In the genomic region with DNA sequence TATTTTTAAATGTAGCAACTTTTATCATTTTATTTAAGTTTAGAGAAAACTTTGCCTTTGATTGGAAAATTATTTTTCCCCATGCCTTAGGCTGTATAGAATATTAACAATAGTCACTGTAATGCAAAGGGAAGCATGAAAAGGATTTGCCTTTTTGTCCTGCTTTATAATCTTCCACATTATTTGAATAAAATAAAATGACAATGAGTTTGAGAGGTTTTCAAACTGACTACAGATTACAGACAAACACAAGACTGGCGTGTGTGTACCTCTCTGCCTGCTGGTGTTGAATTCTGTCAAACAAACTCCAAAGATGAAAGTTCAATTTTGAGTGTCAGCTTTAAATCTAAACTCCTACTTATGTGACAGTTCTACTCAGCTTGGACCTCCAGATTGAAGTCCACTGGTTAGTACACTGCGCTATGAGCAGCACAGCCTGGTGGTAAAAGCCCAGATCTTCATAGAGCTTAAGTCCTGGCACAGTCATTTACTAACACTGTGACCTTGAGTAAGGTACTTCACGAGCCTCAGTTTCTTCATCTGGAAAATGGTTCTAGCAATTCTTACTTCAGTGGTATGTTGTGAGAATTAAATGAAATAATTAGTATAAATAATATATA, we compare ENCODE assay signal across 18 cellular contexts.
"Had no signal": no experiment of that assay in that cellular context is flagged by ENCODE, and none has a peak within 500 bp of the region (broad histone marks: within the 10 kb centered on the region; RNA-seq: fewer than 3 reads in every experiment).

No MANE protein-coding gene starts in this region.

- H3K27me3 ChIP-seq: tibial nerve had no signal

- FAIRE-seq: endothelial cell of umbilical vein, keratinocyte had no signal

- H3K4me3 ChIP-seq: left ventricle myocardium inferior, mucosa of descending colon, tibial nerve had no signal

- H3K4me1 ChIP-seq: left ventricle myocardium inferior, tibial nerve had no signal

- ATAC-seq: activated CD4-positive, CD25-positive, alpha-beta regulatory T cell treated with anti-CD3 and anti-CD28 coated beads, Interleukin-2, amount 50 U/mL, for 24 hours; mucosa of descending colon had no signal

- H3K9me3 ChIP-seq: left ventricle myocardium inferior, mucosa of descending colon, tibial nerve had no signal

- H3K27ac ChIP-seq: left ventricle myocardium inferior, tibial nerve had no signal

- H3K36me3 ChIP-seq: left ventricle myocardium inferior, tibial nerve had no signal

- DNase-seq: activated CD4-positive, alpha-beta T cell treated with anti-CD3 and anti-CD28 coated beads, Interleukin-2, amount 50 U/mL, for 1 hour; activated CD8-positive, alpha-beta memory T cell treated with anti-CD3 and anti-CD28 coated beads for 24 hours; activated CD8-positive, alpha-beta memory T cell treated with anti-CD3 and anti-CD28 coated beads, Interleukin-2, amount 50 U/mL, for 48 hours; activated effector memory CD4-positive, alpha-beta T cell treated with Interleukin-2 at 50 U/mL for 16 hours; activated T-cell treated with anti-CD3 and anti-CD28 coated beads, Interleukin-2, amount 50 U/mL, for 48 hours; effector CD8-positive, alpha-beta T cell; foreskin melanocyte; left ventricle myocardium inferior; mucosa of descending colon; naive B cell; stimulated activated CD4-positive, alpha-beta T cell treated with anti-CD3 and anti-CD28 coated beads, Interleukin-15, amount 100 ng/mL, for 24 hours; stimulated activated CD4-positive, alpha-beta T cell treated with anti-CD3 and anti-CD28 coated beads, Interleukin-2, amount 100 ng/mL, for 48 hours; T-helper 1 cell; T-helper 9 cell had no signal
